Comparison of ENCODE assay signal across 1 cellular context in genomic region chr2:32063310-32064020, GRCh38.
TF ChIP-seq lines count a peak whose summit lies in the region.

Gene SPAST, plus strand, starts transcription at chr2:32063556. Its CDS starts 276 bp downstream, at chr2:32063832.

TF ChIP-seq in HepG2, 621 proteins besides CTCF, POLR2A, EP300 and RAD21 (continued from another document and continues in another):
- peak; percentile 75 for TF ChIP-seq SNAPC4 (CRISPR knock-in tag; IDR thresholded peaks at IDR 0.05)
- TF ChIP-seq PRDM15 (CRISPR knock-in tag; IDR thresholded peaks at IDR 0.05), result no peak; the same call in 1 of the 2 replicates
- TF ChIP-seq PHB2 (IDR thresholded peaks at IDR 0.05; ENCODE audit: partially characterized antibody), result no peak
- peak; percentile 88 for TF ChIP-seq ZBTB38 (CRISPR knock-in tag; IDR thresholded peaks at IDR 0.05)
- no peak; the same call in 1 of the 2 replicates for TF ChIP-seq LRRFIP1 (CRISPR knock-in tag; conservative IDR thresholded peaks at IDR 0.05)
- 0 out of 2 replicates have a peak, but pooled peaks have one; percentile 22 for TF ChIP-seq ZNF329 (CRISPR knock-in tag; IDR thresholded peaks at IDR 0.05; ENCODE audit: low read depth)
- no peak for TF ChIP-seq ZEB1 (IDR thresholded peaks at IDR 0.05; ENCODE audit: insufficient replicate concordance, low read depth)
- TF ChIP-seq ARHGAP35 (CRISPR knock-in tag; IDR thresholded peaks at IDR 0.05; ENCODE audit: borderline replicate concordance), result no peak; the same call in 1 of the 2 replicates
- peak; percentile 97 for TF ChIP-seq RBM39 (IDR thresholded peaks at IDR 0.05; ENCODE audit: low read depth, low read length, poor library complexity, severe bottlenecking)
- TF ChIP-seq SP5 (CRISPR knock-in tag; IDR thresholded peaks at IDR 0.05; ENCODE audit: borderline replicate concordance, low read depth), result peak; percentile 91
- no peak for TF ChIP-seq ZNF674 (CRISPR knock-in tag; IDR thresholded peaks at IDR 0.05; ENCODE audit: low read depth)
- TF ChIP-seq TEAD3 (CRISPR knock-in tag; optimal IDR thresholded peaks at IDR 0.05; ENCODE audit: borderline replicate concordance), result peak; percentile 54
- TF ChIP-seq IRF2 (CRISPR knock-in tag; IDR thresholded peaks at IDR 0.05), result peak; percentile 95
- peak; percentile 90 for TF ChIP-seq ZKSCAN8 (CRISPR knock-in tag; IDR thresholded peaks at IDR 0.05; ENCODE audit: borderline replicate concordance)
- no peak for TF ChIP-seq ZNF839 (CRISPR knock-in tag; IDR thresholded peaks at IDR 0.05; ENCODE audit: borderline replicate concordance)
- TF ChIP-seq ZNF782 (CRISPR knock-in tag; IDR thresholded peaks at IDR 0.05; ENCODE audit: borderline replicate concordance), result peak; percentile 92; the same call in 1 of the 2 replicates
- TF ChIP-seq SMAD1 (CRISPR knock-in tag; IDR thresholded peaks at IDR 0.05; ENCODE audit: borderline replicate concordance, low read depth), result peak; percentile 28; the same call in 1 of the 2 replicates
- TF ChIP-seq TAF1 (CRISPR knock-in tag; IDR thresholded peaks at IDR 0.05), result peak; percentile 75
- no peak for TF ChIP-seq RCOR2 (CRISPR knock-in tag; IDR thresholded peaks at IDR 0.05)
- no peak for TF ChIP-seq SNAPC5 (CRISPR knock-in tag; IDR thresholded peaks at IDR 0.05; ENCODE audit: borderline replicate concordance)
- no peak for TF ChIP-seq ZNF3 (CRISPR knock-in tag; IDR thresholded peaks at IDR 0.05)
- TF ChIP-seq RXRB (CRISPR knock-in tag; IDR thresholded peaks at IDR 0.05; ENCODE audit: borderline replicate concordance), result peak; percentile 79
- TF ChIP-seq HES4 (CRISPR knock-in tag; IDR thresholded peaks at IDR 0.05; ENCODE audit: borderline replicate concordance), result peak; percentile 88; the same call in 1 of the 2 replicates
- peak; percentile 36; the same call in 1 of the 2 replicates for TF ChIP-seq HNF1A (IDR thresholded peaks at IDR 0.05; ENCODE audit: low read depth)
- TF ChIP-seq HNF1A (CRISPR knock-in tag; IDR thresholded peaks at IDR 0.05; ENCODE audit: borderline replicate concordance), result peak; percentile 73; the same call in 1 of the 2 replicates
- no peak for TF ChIP-seq ZNF615 (CRISPR knock-in tag; IDR thresholded peaks at IDR 0.05; ENCODE audit: borderline replicate concordance)
- no peak for TF ChIP-seq MAFK (conservative IDR thresholded peaks at IDR 0.05 in 1 of 2, IDR thresholded peaks at IDR 0.05 in 1 of 2; ENCODE audit: low read length in 2 of 2)
- no peak for TF ChIP-seq LCORL (IDR thresholded peaks at IDR 0.05)
- TF ChIP-seq LCORL (CRISPR knock-in tag; IDR thresholded peaks at IDR 0.05), result peak; percentile 84
- peak; percentile 72; the same call in 1 of the 2 replicates for TF ChIP-seq ZNF598 (CRISPR knock-in tag; IDR thresholded peaks at IDR 0.05; ENCODE audit: borderline replicate concordance)
- TF ChIP-seq MLX (CRISPR knock-in tag; IDR thresholded peaks at IDR 0.05), result 0 out of 2 replicates have a peak, but pooled peaks have one; percentile 31
- peak; percentile 99 for TF ChIP-seq ONECUT2 (CRISPR knock-in tag; IDR thresholded peaks at IDR 0.05)
- TF ChIP-seq ZNF792 (CRISPR knock-in tag; IDR thresholded peaks at IDR 0.05), result peak; percentile 96
- peak; percentile 67; the same call in 1 of the 2 replicates for TF ChIP-seq ZSCAN29 (CRISPR knock-in tag; conservative IDR thresholded peaks at IDR 0.05)
- 0 out of 2 replicates have a peak, but pooled peaks have one; percentile 81 for TF ChIP-seq DMTF1 (CRISPR knock-in tag; IDR thresholded peaks at IDR 0.05)
- peak; percentile 89 for TF ChIP-seq SALL2 (CRISPR knock-in tag; IDR thresholded peaks at IDR 0.05)
- TF ChIP-seq SMARCE1 (IDR thresholded peaks at IDR 0.05; ENCODE audit: borderline replicate concordance), result no peak
- TF ChIP-seq ATF1 (CRISPR knock-in tag; IDR thresholded peaks at IDR 0.05), result peak; percentile 93
- no peak for TF ChIP-seq ZNF253 (CRISPR knock-in tag; IDR thresholded peaks at IDR 0.05; ENCODE audit: borderline replicate concordance)
- peak; percentile 75 for TF ChIP-seq XBP1 (CRISPR knock-in tag; IDR thresholded peaks at IDR 0.05)
- TF ChIP-seq ZNF605 (CRISPR knock-in tag; IDR thresholded peaks at IDR 0.05), result peak; percentile 97
- no peak for TF ChIP-seq ZNF354B (CRISPR knock-in tag; IDR thresholded peaks at IDR 0.05)
- peak; percentile 84; the same call in 1 of the 2 replicates for TF ChIP-seq TARDBP (CRISPR knock-in tag; IDR thresholded peaks at IDR 0.05)
- TF ChIP-seq ZFP1 (CRISPR knock-in tag; IDR thresholded peaks at IDR 0.05), result peak; percentile 70; the same call in 1 of the 2 replicates
- no peak for TF ChIP-seq TMF1 (CRISPR knock-in tag; IDR thresholded peaks at IDR 0.05; ENCODE audit: low read depth)
- TF ChIP-seq MLLT10 (CRISPR knock-in tag; IDR thresholded peaks at IDR 0.05), result no peak
- peak; percentile 93 for TF ChIP-seq MAZ (IDR thresholded peaks at IDR 0.05; ENCODE audit: borderline replicate concordance, low read depth, low read length)
- TF ChIP-seq MAZ (CRISPR knock-in tag; IDR thresholded peaks at IDR 0.05; ENCODE audit: low read depth), result peak; percentile 99
